Comparison of ENCODE assay signal across 1 cellular context in genomic region chr5:150700600-150701377, GRCh38.
TF ChIP-seq lines count a peak whose summit lies in the region.

Gene RBM22 (minus strand): TSS chr5:150701062. CDS start chr5:150700985, 77 bp downstream.

TF ChIP-seq in HepG2, 621 proteins besides CTCF, POLR2A, EP300 and RAD21 (continued from another document and continues in another):
- TF ChIP-seq AKNA (CRISPR knock-in tag; IDR thresholded peaks at IDR 0.05; ENCODE audit: borderline replicate concordance), result no peak
- peak; percentile 53 for TF ChIP-seq SRSF1 (optimal IDR thresholded peaks at IDR 0.05; ENCODE audit: low read depth, low read length)
- TF ChIP-seq ZNF589 (CRISPR knock-in tag; conservative IDR thresholded peaks at IDR 0.05), result no peak
- TF ChIP-seq ZBTB14 (CRISPR knock-in tag; IDR thresholded peaks at IDR 0.05), result no peak
- TF ChIP-seq GMEB1 (CRISPR knock-in tag; IDR thresholded peaks at IDR 0.05; ENCODE audit: borderline replicate concordance), result peak; percentile 99
- TF ChIP-seq ZBTB49 (CRISPR knock-in tag; IDR thresholded peaks at IDR 0.05; ENCODE audit: borderline replicate concordance), result no peak
- peak; percentile 15 for TF ChIP-seq IKZF4 (CRISPR knock-in tag; IDR thresholded peaks at IDR 0.05; ENCODE audit: borderline replicate concordance, low read depth, not compliant biosample characterization)
- no peak; the same call in none of the 2 replicates for TF ChIP-seq HDAC2 (CRISPR knock-in tag; IDR thresholded peaks at IDR 0.05)
- peak; percentile 97 for TF ChIP-seq PHF8 (CRISPR knock-in tag; IDR thresholded peaks at IDR 0.05)
- TF ChIP-seq TMF1 (CRISPR knock-in tag; IDR thresholded peaks at IDR 0.05; ENCODE audit: low read depth), result peak; percentile 79; the same call in 1 of the 2 replicates
- no peak for TF ChIP-seq ZNF326 (CRISPR knock-in tag; IDR thresholded peaks at IDR 0.05; ENCODE audit: borderline replicate concordance)
- peak; percentile 90 for TF ChIP-seq ETV5 (CRISPR knock-in tag; IDR thresholded peaks at IDR 0.05; ENCODE audit: borderline replicate concordance)
- TF ChIP-seq STAT6 (CRISPR knock-in tag; IDR thresholded peaks at IDR 0.05; ENCODE audit: borderline replicate concordance), result 0 out of 2 replicates have a peak, but pooled peaks have one; percentile 41
- TF ChIP-seq ZFP90 (CRISPR knock-in tag; IDR thresholded peaks at IDR 0.05; ENCODE audit: borderline replicate concordance), result peak; percentile 57; the same call in 1 of the 2 replicates
- TF ChIP-seq MXD4 (CRISPR knock-in tag; IDR thresholded peaks at IDR 0.05), result peak; percentile 51
- peak; percentile 70; the same call in 1 of the 2 replicates for TF ChIP-seq ZNF788 (CRISPR knock-in tag; IDR thresholded peaks at IDR 0.05; ENCODE audit: borderline replicate concordance)
- peak; percentile 95 for TF ChIP-seq PHF20 (CRISPR knock-in tag; IDR thresholded peaks at IDR 0.05)
- peak; percentile 78 for TF ChIP-seq ZNF512 (CRISPR knock-in tag; IDR thresholded peaks at IDR 0.05)
- 0 out of 2 replicates have a peak, but pooled peaks have one; percentile 74 for TF ChIP-seq ZNF225 (CRISPR knock-in tag; IDR thresholded peaks at IDR 0.05)
- TF ChIP-seq HOXD1 (CRISPR knock-in tag; IDR thresholded peaks at IDR 0.05), result peak; percentile 8; the same call in 1 of the 2 replicates
- TF ChIP-seq ZSCAN20 (CRISPR knock-in tag; IDR thresholded peaks at IDR 0.05; ENCODE audit: borderline replicate concordance), result peak; percentile 30; the same call in 1 of the 2 replicates
- no peak for TF ChIP-seq TCF7 (IDR thresholded peaks at IDR 0.05; ENCODE audit: low read depth)
- no peak for TF ChIP-seq ZXDC (CRISPR knock-in tag; IDR thresholded peaks at IDR 0.05)
- peak; percentile 38; the same call in 1 of the 2 replicates for TF ChIP-seq ZNF784 (CRISPR knock-in tag; IDR thresholded peaks at IDR 0.05; ENCODE audit: borderline replicate concordance)
- TF ChIP-seq NONO (IDR thresholded peaks at IDR 0.05), result no peak
- TF ChIP-seq NONO (CRISPR knock-in tag; conservative IDR thresholded peaks at IDR 0.05), result peak; percentile 81; the same call in 1 of the 2 replicates
- peak; percentile 76 for TF ChIP-seq UBTF (CRISPR knock-in tag; IDR thresholded peaks at IDR 0.05)
- TF ChIP-seq CENPBD1 (CRISPR knock-in tag; IDR thresholded peaks at IDR 0.05; ENCODE audit: borderline replicate concordance, low read depth), result no peak
